8 cellular contexts compared by ENCODE assay signal in the genomic region with DNA sequence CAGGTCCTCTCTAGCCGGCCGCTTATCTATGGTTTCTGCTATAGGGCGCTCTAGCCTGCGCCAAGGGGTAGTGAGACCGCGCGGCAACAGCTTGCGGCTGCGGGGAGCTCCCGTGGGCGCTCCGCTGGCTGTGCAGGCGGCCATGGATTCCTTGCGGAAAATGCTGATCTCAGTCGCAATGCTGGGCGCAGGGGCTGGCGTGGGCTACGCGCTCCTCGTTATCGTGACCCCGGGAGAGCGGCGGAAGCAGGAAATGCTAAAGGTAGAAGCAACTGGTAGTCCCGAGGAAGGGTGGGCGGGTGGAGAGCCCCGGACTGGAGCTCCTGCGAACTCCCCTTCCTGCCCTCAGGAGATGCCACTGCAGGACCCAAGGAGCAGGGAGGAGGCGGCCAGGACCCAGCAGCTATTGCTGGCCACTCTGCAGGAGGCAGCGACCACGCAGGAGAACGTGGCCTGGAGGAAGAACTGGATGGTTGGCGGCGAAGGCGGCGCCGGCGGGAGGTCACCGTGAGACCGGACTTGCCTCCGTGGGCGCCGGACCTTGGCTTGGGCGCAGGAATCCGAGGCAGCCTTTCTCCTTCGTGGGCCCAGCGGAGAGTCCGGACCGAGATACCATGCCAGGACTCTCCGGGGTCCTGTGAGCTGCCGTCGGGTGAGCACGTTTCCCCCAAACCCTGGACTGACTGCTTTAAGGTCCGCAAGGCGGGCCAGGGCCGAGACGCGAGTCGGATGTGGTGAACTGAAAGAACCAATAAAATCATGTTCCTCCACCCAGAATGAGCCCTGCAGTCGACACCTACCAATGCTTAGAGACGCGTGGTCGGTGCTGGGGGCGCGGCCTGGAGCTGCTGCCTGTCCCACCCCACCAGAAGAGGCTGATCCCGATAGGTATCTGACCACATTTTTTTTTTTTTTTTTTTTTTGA. TPM values are rescaled to one million over a fixed set of nuclear protein-coding genes. Genes with fewer than 3 reads are reported as not detected.
DNase-seq lines count a peak whose midpoint lies in the region; ATAC-seq and TF ChIP-seq lines count a peak whose summit lies in the region.

A gene (minus strand): TSS at position 664 of the 925 bp plus-strand sequence. CDS start 2,236 bp downstream, outside the sequence.
A gene with protein sequence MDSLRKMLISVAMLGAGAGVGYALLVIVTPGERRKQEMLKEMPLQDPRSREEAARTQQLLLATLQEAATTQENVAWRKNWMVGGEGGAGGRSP (plus strand): TSS at position 70 of the 925 bp plus-strand sequence. CDS start 73 bp downstream, at position 143.

- H3K4me1 ChIP-seq in HAP-1, result peaks cover 24% of the 10 kb centered on the region
- peaks cover 2% of the 10 kb centered on the region for H3K4me1 ChIP-seq in parathyroid adenoma
- H3K4me1 ChIP-seq in transverse colon, result peaks cover 20 to 53% (median 41%) of the 10 kb centered on the region in 4 donors

- no peak for TF ChIP-seq EP300 in transverse colon (IDR thresholded peaks at IDR 0.05; ENCODE audit: low read depth)

- peaks cover 53% of the 10 kb centered on the region for H3K4me1 Mint-ChIP-seq in activated naive CD8-positive, alpha-beta T cell treated with anti-CD3 and anti-CD28 coated beads for 36 hours

- no peaks in the 10 kb centered on the region for H3K9me3 ChIP-seq in HAP-1
- no peaks in the 10 kb centered on the region for H3K9me3 ChIP-seq in parathyroid adenoma (ENCODE audit: control insufficient read depth, low read length)
- no peaks in the 10 kb centered on the region for H3K9me3 ChIP-seq in transverse colon

- ATAC-seq in SK-N-SH treated with all-trans-retinoic acid at 6 μM for 48 hours (peak; percentile 87), Right ventricle myocardium inferior (peak; percentile 87)

- WGBS in transverse colon (ENCODE audit: low coverage in 1 of 2), 2 donors, result 1 to 7% methylated on average over 7 to 60 of the region's 66 CpGs

- peaks cover 65% of the 10 kb centered on the region for H3K36me3 Mint-ChIP-seq in activated naive CD8-positive, alpha-beta T cell treated with anti-CD3 and anti-CD28 coated beads for 36 hours

- H3K4me3 ChIP-seq in HAP-1 (peak within 1 kb of the TSS; percentile 76), NB4 (ENCODE audit: low read depth, low read length) (peak within 1 kb of the TSS; percentile 86), parathyroid adenoma (ENCODE audit: low read depth, low read length) (peak within 1 kb of the TSS; percentile 73), transverse colon (peak within 1 kb of the TSS; percentile 51 to 79 (median 62))

- intact Hi-C loops in Right ventricle myocardium inferior (cut with DNase I) (no loop called here), transverse colon (cut with DNase I; ENCODE audit: low total_unique reads) (no loop called here)

- peak within 1 kb of the TSS; percentile 75 for H3K27ac ChIP-seq in parathyroid adenoma
- H3K27ac ChIP-seq in transverse colon, result peak within 1 kb of the TSS; percentile 92 to 93 (median 93)

- H3K27me3 ChIP-seq in HAP-1 (ENCODE audit: low read depth) (no peaks in the 10 kb centered on the region), parathyroid adenoma (ENCODE audit: control insufficient read depth, insufficient read depth, low read length) (no peaks in the 10 kb centered on the region), transverse colon (no peaks in the 10 kb centered on the region)

- peak within 1 kb of the TSS; percentile 91 for H3K4me3 Mint-ChIP-seq in activated naive CD8-positive, alpha-beta T cell treated with anti-CD3 and anti-CD28 coated beads for 36 hours

- peak; percentile 97 for TF ChIP-seq POLR2A in NB4 (IDR thresholded peaks at IDR 0.05; ENCODE audit: extremely low read depth, insufficient read length)
- peak; percentile 82 for TF ChIP-seq POLR2A in transverse colon (IDR thresholded peaks at IDR 0.05)

- H2AFZ ChIP-seq in parathyroid adenoma, result peak within 1 kb of the TSS; percentile 81

- TF ChIP-seq CTCF in NB4 (IDR thresholded peaks at IDR 0.05; ENCODE audit: low read depth, low read length) (no peak), parathyroid adenoma (IDR thresholded peaks at IDR 0.05) (no peak), transverse colon (IDR thresholded peaks at IDR 0.05) (no peak)

- H3K4me2 ChIP-seq in parathyroid adenoma (ENCODE audit: low read length), result peak within 1 kb of the TSS; percentile 60

- H3K9me3 Mint-ChIP-seq in activated naive CD8-positive, alpha-beta T cell treated with anti-CD3 and anti-CD28 coated beads for 36 hours, result no peaks in the 10 kb centered on the region

- peak within 1 kb of the TSS; percentile 95 for H3K27ac Mint-ChIP-seq in activated naive CD8-positive, alpha-beta T cell treated with anti-CD3 and anti-CD28 coated beads for 36 hours

- H3K9ac ChIP-seq in parathyroid adenoma, result no peak within 1 kb of the TSS

- DNase-seq in EH (ENCODE audit: low read depth) (peak; percentile 82), HAP-1 (ENCODE audit: low spot score in 2 of 2) (peak; percentile 81 to 85), NB4 (ENCODE audit: low read depth) (peak; percentile 99), Right ventricle myocardium inferior (ENCODE audit: missing footprints) (peak; percentile 88), transverse colon (peak; percentile 83)
- peak; percentile 92 for DNase-seq in activated naive CD8-positive, alpha-beta T cell treated with anti-CD3 and anti-CD28 coated beads for 36 hours

- in situ Hi-C loops in HAP-1 (cut with MboI; ENCODE audit: low sequenced_read_pairs) (no loop called here), transverse colon (cut with MboI; ENCODE audit: low pct_ligation_motif_present in 1 of 4, low pct_unique_long_range_greater_than_20kb in 1 of 4, low sequenced_read_pairs in 3 of 4) (no loop called here)

- H3K27me3 Mint-ChIP-seq in activated naive CD8-positive, alpha-beta T cell treated with anti-CD3 and anti-CD28 coated beads for 36 hours, result no peaks in the 10 kb centered on the region

- H3K36me3 ChIP-seq in HAP-1 (replicated peaks) (peaks cover 43% of the 10 kb centered on the region), parathyroid adenoma (ENCODE audit: control insufficient read depth, insufficient read depth, low read length) (no peaks in the 10 kb centered on the region), transverse colon (peaks cover 0 to 10% (median 2%) of the 10 kb centered on the region in 4 donors)

- H3K79me2 ChIP-seq in parathyroid adenoma, result no peaks in the 10 kb centered on the region

TF ChIP-seq in SK-N-SH treated with all-trans-retinoic acid at 6 μM for 48 hours, 23 proteins besides CTCF, POLR2A, EP300 and RAD21 (continues in another document):
- TF ChIP-seq ZFP30 (CRISPR knock-in tag; IDR thresholded peaks at IDR 0.05) (no peak), ARNTL (CRISPR knock-in tag; IDR thresholded peaks at IDR 0.05; ENCODE audit: borderline replicate concordance, low read depth) (no peak), TCF4 (CRISPR knock-in tag; IDR thresholded peaks at IDR 0.05; ENCODE audit: borderline replicate concordance) (no peak), ZFP3 (CRISPR knock-in tag; IDR thresholded peaks at IDR 0.05) (no peak), BACH2 (CRISPR knock-in tag; IDR thresholded peaks at IDR 0.05; ENCODE audit: borderline replicate concordance) (no peak), CSDC2 (CRISPR knock-in tag; IDR thresholded peaks at IDR 0.05) (no peak), ZNF70 (CRISPR knock-in tag; IDR thresholded peaks at IDR 0.05) (no peak), OSR1 (CRISPR knock-in tag; IDR thresholded peaks at IDR 0.05) (no peak), ZC3H10 (CRISPR knock-in tag; IDR thresholded peaks at IDR 0.05) (no peak), ZNF565 (CRISPR knock-in tag; conservative IDR thresholded peaks at IDR 0.05; ENCODE audit: low read depth) (no peak), PPARA (CRISPR knock-in tag; IDR thresholded peaks at IDR 0.05; ENCODE audit: borderline replicate concordance) (no peak), RARB (CRISPR knock-in tag; IDR thresholded peaks at IDR 0.05) (no peak), ESRRG (CRISPR knock-in tag; IDR thresholded peaks at IDR 0.05) (no peak), SNAI2 (CRISPR knock-in tag; IDR thresholded peaks at IDR 0.05) (no peak), GLIS3 (CRISPR knock-in tag; IDR thresholded peaks at IDR 0.05) (no peak)
- TF ChIP-seq, protein P1, sequence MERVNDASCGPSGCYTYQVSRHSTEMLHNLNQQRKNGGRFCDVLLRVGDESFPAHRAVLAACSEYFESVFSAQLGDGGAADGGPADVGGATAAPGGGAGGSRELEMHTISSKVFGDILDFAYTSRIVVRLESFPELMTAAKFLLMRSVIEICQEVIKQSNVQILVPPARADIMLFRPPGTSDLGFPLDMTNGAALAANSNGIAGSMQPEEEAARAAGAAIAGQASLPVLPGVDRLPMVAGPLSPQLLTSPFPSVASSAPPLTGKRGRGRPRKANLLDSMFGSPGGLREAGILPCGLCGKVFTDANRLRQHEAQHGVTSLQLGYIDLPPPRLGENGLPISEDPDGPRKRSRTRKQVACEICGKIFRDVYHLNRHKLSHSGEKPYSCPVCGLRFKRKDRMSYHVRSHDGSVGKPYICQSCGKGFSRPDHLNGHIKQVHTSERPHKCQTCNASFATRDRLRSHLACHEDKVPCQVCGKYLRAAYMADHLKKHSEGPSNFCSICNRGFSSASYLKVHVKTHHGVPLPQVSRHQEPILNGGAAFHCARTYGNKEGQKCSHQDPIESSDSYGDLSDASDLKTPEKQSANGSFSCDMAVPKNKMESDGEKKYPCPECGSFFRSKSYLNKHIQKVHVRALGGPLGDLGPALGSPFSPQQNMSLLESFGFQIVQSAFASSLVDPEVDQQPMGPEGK (CRISPR knock-in tag; IDR thresholded peaks at IDR 0.05; ENCODE audit: borderline replicate concordance), result no peak
- TF ChIP-seq, protein P2, sequence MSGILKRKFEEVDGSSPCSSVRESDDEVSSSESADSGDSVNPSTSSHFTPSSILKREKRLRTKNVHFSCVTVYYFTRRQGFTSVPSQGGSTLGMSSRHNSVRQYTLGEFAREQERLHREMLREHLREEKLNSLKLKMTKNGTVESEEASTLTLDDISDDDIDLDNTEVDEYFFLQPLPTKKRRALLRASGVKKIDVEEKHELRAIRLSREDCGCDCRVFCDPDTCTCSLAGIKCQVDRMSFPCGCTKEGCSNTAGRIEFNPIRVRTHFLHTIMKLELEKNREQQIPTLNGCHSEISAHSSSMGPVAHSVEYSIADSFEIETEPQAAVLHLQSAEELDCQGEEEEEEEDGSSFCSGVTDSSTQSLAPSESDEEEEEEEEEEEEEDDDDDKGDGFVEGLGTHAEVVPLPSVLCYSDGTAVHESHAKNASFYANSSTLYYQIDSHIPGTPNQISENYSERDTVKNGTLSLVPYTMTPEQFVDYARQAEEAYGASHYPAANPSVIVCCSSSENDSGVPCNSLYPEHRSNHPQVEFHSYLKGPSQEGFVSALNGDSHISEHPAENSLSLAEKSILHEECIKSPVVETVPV (CRISPR knock-in tag; IDR thresholded peaks at IDR 0.05), result no peak

RNA-seq across cellular contexts. Expression of the first gene that starts in this region (rescaled TPM):
- 10 to 100 TPM; 22.6 to 26.0 TPM for total RNA-seq in activated naive CD8-positive, alpha-beta T cell treated with anti-CD3 and anti-CD28 coated beads for 36 hours
- total RNA-seq in Right ventricle myocardium inferior (1.8 TPM), transverse colon (10 to 100 TPM in 2 of 4 donors, 1 to 10 TPM in 2; 7.5 to 16.1 (median 10.1) TPM)

RNA-seq across cellular contexts. Expression of the second gene that starts in this region (rescaled TPM):
- total RNA-seq in activated naive CD8-positive, alpha-beta T cell treated with anti-CD3 and anti-CD28 coated beads for 36 hours, result 1 to 10 TPM; 5.0 to 5.7 TPM
- total RNA-seq in Right ventricle myocardium inferior, result 8.1 TPM
- 10 to 100 TPM in 3 of 4 donors, 1 to 10 TPM in 1; 6.4 to 26.2 (median 15.3) TPM for total RNA-seq in transverse colon

Comparison
In these comparisons a context has a peak if more than half of its experiments do, and no peak if none do; other contexts are left out.
1. Peak in every context shown above with its lines: DNase-seq, ATAC-seq, H3K4me3 ChIP-seq and H3K27ac ChIP-seq.